ENCODE assay signal across 16 cellular contexts in genomic region chr10:121956111-121957061, GRCh38. TPM values are rescaled to one million over a fixed set of nuclear protein-coding genes. Genes with fewer than 3 reads are reported as not detected.
DNase-seq lines count a peak whose midpoint lies in the region; ATAC-seq and TF ChIP-seq lines count a peak whose summit lies in the region.
"Had no signal": no experiment of that assay in that cellular context is flagged by ENCODE, and none has a peak within 500 bp of the region (broad histone marks: within the 10 kb centered on the region; RNA-seq: fewer than 3 reads in every experiment).

No MANE protein-coding gene starts in this region.

- no peak for TF ChIP-seq CTCF in epithelial cell of esophagus (IDR thresholded peaks at IDR 0.05; ENCODE audit: insufficient read depth, low read depth, low read length, missing control alignments)
- TF ChIP-seq CTCF in adrenal gland (IDR thresholded peaks at IDR 0.05): no peak

- H3K36me3 Mint-ChIP-seq in activated T-cell treated with anti-CD3 and anti-CD28 coated beads, Interleukin-2, amount 50 U/mL, for 72 hours (ENCODE audit: insufficient read depth in 2 of 2): peaks cover 4 to 8% of the 10 kb centered on the region in 2 donors

- H3K27me3 Mint-ChIP-seq in activated T-cell treated with anti-CD3 and anti-CD28 coated beads, Interleukin-2, amount 50 U/mL, for 72 hours (ENCODE audit: low read depth): no peaks in the 10 kb centered on the region
- H3K27me3 Mint-ChIP-seq: naive thymus-derived CD4-positive, alpha-beta T cell had no signal

- no peaks in the 10 kb centered on the region for H3K4me1 ChIP-seq in adrenal gland (replicated peaks in 1 of 2)
- H3K4me1 ChIP-seq: SJCRH30, tibial artery had no signal

- TF ChIP-seq POLR2A in adrenal gland (IDR thresholded peaks at IDR 0.05): no peak

- no peak for ATAC-seq in activated T-cell treated with anti-CD3 and anti-CD28 coated beads, Interleukin-2, amount 50 U/mL, for 72 hours (replicated peaks in 1 of 2)
- ATAC-seq: activated T-cell treated with anti-CD3 and anti-CD28 coated beads, Interleukin-2, amount 50 U/mL, for 4 hours; naive thymus-derived CD4-positive, alpha-beta T cell had no signal

- H3K27ac ChIP-seq in adrenal gland: no peak overlapping the region
- H3K27ac ChIP-seq: SJCRH30, tibial artery had no signal

- WGBS in adrenal gland, 4 donors: 80 to 84% (median 82%) methylated on average over 7 of the region's 7 CpGs

- no peaks in the 10 kb centered on the region for H3K9me3 ChIP-seq in adrenal gland (replicated peaks in 1 of 3)
- H3K9me3 ChIP-seq: SJCRH30, tibial artery had no signal

- H3K27ac Mint-ChIP-seq in activated T-cell treated with anti-CD3 and anti-CD28 coated beads, Interleukin-2, amount 50 U/mL, for 72 hours: peak overlapping the region; percentile 6

- peaks cover 8% of the 10 kb centered on the region for H3K4me1 Mint-ChIP-seq in activated T-cell treated with anti-CD3 and anti-CD28 coated beads, Interleukin-2, amount 50 U/mL, for 72 hours (ENCODE audit: low read depth)

- H3K9me3 Mint-ChIP-seq in activated T-cell treated with anti-CD3 and anti-CD28 coated beads, Interleukin-2, amount 50 U/mL, for 72 hours: no peaks in the 10 kb centered on the region
- H3K9me3 Mint-ChIP-seq: activated T-cell treated with anti-CD3 and anti-CD28 coated beads, Interleukin-2, amount 50 U/mL, for 4 hours; naive thymus-derived CD4-positive, alpha-beta T cell had no signal

- DNase-seq in activated T-cell treated with anti-CD3 and anti-CD28 coated beads, Interleukin-2, amount 50 U/mL, for 72 hours: no peak
- DNase-seq in activated T-cell treated with anti-CD3 and anti-CD28 coated beads, Interleukin-2, amount 50 U/mL, for 48 hours: no peak
- DNase-seq in RKO (ENCODE audit: low spot score) (peak; percentile 75), epithelial cell of esophagus (ENCODE audit: low read depth) (peak; percentile 85), skeletal muscle cell (ENCODE audit: low read depth) (peak; percentile 21), NCI-H1105 treated with DMSO at 0.1 percent for 48 hours (lab: John Stamatoyannopoulos, UW) (no peak), adrenal gland (no peak), DMS53 (lab: John Stamatoyannopoulos, UW) (no peak)
- DNase-seq: activated T-cell treated with anti-CD3 and anti-CD28 coated beads, Interleukin-2, amount 50 U/mL, for 4 hours; DND-41; naive thymus-derived CD4-positive, alpha-beta T cell; NCI-H1436 treated with DMSO at 0.1 percent for 48 hours; NCI-H774; SJCRH30; small intestine; tibial artery had no signal

- H3K36me3 ChIP-seq in adrenal gland (replicated peaks in 1 of 2): peaks cover 0 to 25% of the 10 kb centered on the region in 2 donors

- intact Hi-C loops in adrenal gland (cut with DNase I): no loop called here

- H3K4me3 ChIP-seq in epithelial cell of esophagus (ENCODE audit: low read length) (no peak overlapping the region), skeletal muscle cell (ENCODE audit: low read depth, low read length) (no peak overlapping the region), adrenal gland (no peak overlapping the region)
- H3K4me3 ChIP-seq: SJCRH30, tibial artery had no signal

- no peaks in the 10 kb centered on the region for H3K27me3 ChIP-seq in adrenal gland
- H3K27me3 ChIP-seq: SJCRH30, tibial artery had no signal

- no peak overlapping the region for H3K4me3 Mint-ChIP-seq in activated T-cell treated with anti-CD3 and anti-CD28 coated beads, Interleukin-2, amount 50 U/mL, for 72 hours
- H3K4me3 Mint-ChIP-seq: activated T-cell treated with anti-CD3 and anti-CD28 coated beads, Interleukin-2, amount 50 U/mL, for 4 hours; naive thymus-derived CD4-positive, alpha-beta T cell had no signal

RNA-seq across cellular contexts. Expression of gene NSMCE4A, which starts 18.6 kb away (rescaled TPM):
- total RNA-seq in activated T-cell treated with anti-CD3 and anti-CD28 coated beads, Interleukin-2, amount 50 U/mL, for 72 hours: 10 to 100 TPM; 49.0 to 65.2 TPM
- total RNA-seq in adrenal gland: 10 to 100 TPM; 25.6 to 83.6 (median 38.3) TPM
- 10 to 100 TPM; 37.8 to 94.8 (median 80.4) TPM for polyA plus RNA-seq in adrenal gland

RNA-seq across cellular contexts. Expression of gene ATE1, which starts 28.6 kb away (rescaled TPM):
- 10 to 100 TPM; 25.5 to 26.6 TPM for total RNA-seq in activated T-cell treated with anti-CD3 and anti-CD28 coated beads, Interleukin-2, amount 50 U/mL, for 72 hours
- total RNA-seq in adrenal gland: 10 to 100 TPM; 25.6 to 53.7 (median 35.9) TPM
- 10 to 100 TPM in 1 of 3 donors, 1 to 10 TPM in 2; 4.2 to 23.1 (median 5.4) TPM for polyA plus RNA-seq in adrenal gland

RNA-seq across cellular contexts. Expression of gene TACC2, which starts 32.6 kb away (rescaled TPM):
- under 1 TPM in 1 of 2 donors, not detected in 1; 0.19 TPM for total RNA-seq in activated T-cell treated with anti-CD3 and anti-CD28 coated beads, Interleukin-2, amount 50 U/mL, for 72 hours
- total RNA-seq in adrenal gland: 10 to 100 TPM; 11.4 to 27.8 (median 25.1) TPM
- 10 to 100 TPM; 28.9 to 45.7 (median 42.0) TPM for polyA plus RNA-seq in adrenal gland
- polyA plus RNA-seq: naive thymus-derived CD4-positive, alpha-beta T cell had no signal

Comparison
In these comparisons a context has a peak if more than half of its experiments do, and no peak if none do; other contexts are left out.
1. DNase-seq: peak in RKO (single experiment), epithelial cell of esophagus (single experiment) and skeletal muscle cell (single experiment); none in activated T-cell treated with anti-CD3 and anti-CD28 coated beads, Interleukin-2, amount 50 U/mL, for 72 hours (0 of 2), activated T-cell treated with anti-CD3 and anti-CD28 coated beads, Interleukin-2, amount 50 U/mL, for 48 hours (0 of 2), NCI-H1105 treated with DMSO at 0.1 percent for 48 hours (single experiment), adrenal gland (0 of 7) and DMS53 (single experiment).
2. RNA of gene TACC2, which starts 32.6 kb away (total RNA-seq): 11.4 to 27.8 TPM in adrenal gland; 0.19 TPM in activated T-cell treated with anti-CD3 and anti-CD28 coated beads, Interleukin-2, amount 50 U/mL, for 72 hours; every median in the first group is over 10 times any median in the second.